Comparison of ENCODE assay signal across 8 cellular contexts in genomic region chr1:19074902-19075721, GRCh38.
DNase-seq lines count a peak whose midpoint lies in the region; ATAC-seq, FAIRE-seq and TF ChIP-seq lines count a peak whose summit lies in the region.
"Had no signal": no experiment of that assay in that cellular context is flagged by ENCODE, and none has a peak within 500 bp of the region (broad histone marks: within the 10 kb centered on the region; RNA-seq: fewer than 3 reads in every experiment).

No MANE protein-coding gene starts in this region.

- H3K79me2 ChIP-seq in Loucy (ENCODE audit: insufficient read depth, low read length), result no peaks in the 10 kb centered on the region

- H3K9me3 Mint-ChIP-seq in activated CD8-positive, alpha-beta T cell treated with anti-CD3 and anti-CD28 coated beads for 36 hours, result no peaks in the 10 kb centered on the region

- TF ChIP-seq CTCF in Loucy (conservative IDR thresholded peaks at IDR 0.05; ENCODE audit: low read length), result no peak
- TF ChIP-seq CTCF in activated CD8-positive, alpha-beta T cell treated with anti-CD3 and anti-CD28 coated beads for 36 hours (IDR thresholded peaks at IDR 0.05), result no peak

- FAIRE-seq in frontal cortex (lab: Jason Lieb, UNC), result no peak
- FAIRE-seq: small intestine had no signal

- ATAC-seq in activated CD8-positive, alpha-beta T cell treated with anti-CD3 and anti-CD28 coated beads for 36 hours, result peak; percentile 34
- peak; percentile 70 for ATAC-seq in left ventricle myocardium superior
- peak; percentile 6 for ATAC-seq in stimulated activated naive CD8-positive, alpha-beta T cell treated with anti-CD3 and anti-CD28 coated beads, Interleukin-15, Interleukin-2, amounts not matched to agents 100 U/mL and 50 U/mL, for 24 hours

- H3K27me3 ChIP-seq in Loucy (ENCODE audit: insufficient read depth, low read length, poor library complexity, severe bottlenecking), result no peaks in the 10 kb centered on the region

- H3K36me3 Mint-ChIP-seq in activated CD8-positive, alpha-beta T cell treated with anti-CD3 and anti-CD28 coated beads for 36 hours (ENCODE audit: low read depth), result peaks cover 57% of the 10 kb centered on the region

- H3K9me2 ChIP-seq in Loucy (replicated peaks; ENCODE audit: low read depth, low read length), result no peaks in the 10 kb centered on the region

- no peaks in the 10 kb centered on the region for H3K9me3 ChIP-seq in Loucy (ENCODE audit: insufficient read depth, low read depth, low read length)

- no peak overlapping the region for H3K4me3 ChIP-seq in Loucy (ENCODE audit: low read length, poor library complexity, severe bottlenecking)

- intact Hi-C loops in activated CD8-positive, alpha-beta T cell treated with anti-CD3 and anti-CD28 coated beads for 36 hours (cut with micrococcal nuclease), result loop anchor here (10.0 kb wide), 1 partner anchor 170 kb away; the partner anchor contains the start of gene ALDH4A1
- intact Hi-C loops in left ventricle myocardium superior (cut with micrococcal nuclease), result no loop called here

- H3K27me3 Mint-ChIP-seq in activated CD8-positive, alpha-beta T cell treated with anti-CD3 and anti-CD28 coated beads for 36 hours, result no peaks in the 10 kb centered on the region

- H3K4me3 Mint-ChIP-seq in activated CD8-positive, alpha-beta T cell treated with anti-CD3 and anti-CD28 coated beads for 36 hours, result no peak overlapping the region

- H3K9ac ChIP-seq in Loucy (ENCODE audit: low read depth, low read length, poor library complexity, severe bottlenecking), result no peak overlapping the region

- H3F3A ChIP-seq in Loucy (ENCODE audit: low read depth), result no peaks in the 10 kb centered on the region

- H3K27ac Mint-ChIP-seq in activated CD8-positive, alpha-beta T cell treated with anti-CD3 and anti-CD28 coated beads for 36 hours, result peak overlapping the region; percentile 53

- no peak for DNase-seq in activated CD8-positive, alpha-beta T cell treated with anti-CD3 and anti-CD28 coated beads for 36 hours
- DNase-seq in left ventricle myocardium superior (peak; percentile 78), frontal cortex (ENCODE audit: low spot score in 2 of 2) (no peak), NK-92 (lab: John Stamatoyannopoulos, UW; ENCODE audit: unreplicated experiment) (no peak), COR-L47 (lab: John Stamatoyannopoulos, UW) (no peak)
- peak; percentile 12 for DNase-seq in stimulated activated naive CD8-positive, alpha-beta T cell treated with anti-CD3 and anti-CD28 coated beads, Interleukin-15, Interleukin-2, amounts not matched to agents 100 U/mL and 50 U/mL, for 24 hours

- POLR2A ChIA-PET in activated CD8-positive, alpha-beta T cell treated with anti-CD3 and anti-CD28 coated beads for 36 hours (lab: Charles Lee), result interaction anchor here (0.7 to 1.3 kb wide), 5 partner anchors 12 to 172 kb away, joined by 3 read pairs; partner anchors contain the start of gene ALDH4A1

- peak overlapping the region; percentile 37 for H3K4me2 ChIP-seq in Loucy (ENCODE audit: low read depth, low read length, poor library complexity, severe bottlenecking)

- no peak overlapping the region for H2AFZ ChIP-seq in Loucy (ENCODE audit: low read length)

- no peaks in the 10 kb centered on the region for H4K20me1 ChIP-seq in Loucy (ENCODE audit: insufficient read depth, low read length, poor library complexity, severe bottlenecking)

- H3K36me3 ChIP-seq in Loucy (ENCODE audit: insufficient read depth, low read length), result peaks cover 69% of the 10 kb centered on the region; the same call in 1 of the 2 replicates

- H3K4me1 ChIP-seq in Loucy (ENCODE audit: insufficient read depth, low read length, poor library complexity, severe bottlenecking), result peaks cover 21% of the 10 kb centered on the region

- CTCF ChIA-PET in activated CD8-positive, alpha-beta T cell treated with anti-CD3 and anti-CD28 coated beads for 36 hours (lab: Charles Lee), result interaction anchor here (0.7 to 3.1 kb wide), 12 partner anchors 13 to 190 kb away, joined by 3 to 18 read pairs (median 4); no protein-coding TSS in a partner anchor

- peaks cover 33% of the 10 kb centered on the region for H3K4me1 Mint-ChIP-seq in activated CD8-positive, alpha-beta T cell treated with anti-CD3 and anti-CD28 coated beads for 36 hours (ENCODE audit: low read depth)

Comparison
In these comparisons a context has a peak if more than half of its experiments do, and no peak if none do; other contexts are left out.
1. ATAC-seq: peak in every context shown above with its lines; median percentile 70 in left ventricle myocardium superior; 34 in activated CD8-positive, alpha-beta T cell treated with anti-CD3 and anti-CD28 coated beads for 36 hours; 6 in stimulated activated naive CD8-positive, alpha-beta T cell treated with anti-CD3 and anti-CD28 coated beads, Interleukin-15, Interleukin-2, amounts not matched to agents 100 U/mL and 50 U/mL, for 24 hours.
2. DNase-seq: peak in left ventricle myocardium superior (single experiment) and stimulated activated naive CD8-positive, alpha-beta T cell treated with anti-CD3 and anti-CD28 coated beads, Interleukin-15, Interleukin-2, amounts not matched to agents 100 U/mL and 50 U/mL, for 24 hours (single experiment); none in activated CD8-positive, alpha-beta T cell treated with anti-CD3 and anti-CD28 coated beads for 36 hours (single experiment), frontal cortex (0 of 2), NK-92 (single experiment) and COR-L47 (single experiment).